12 cellular contexts compared by ENCODE assay signal in the genomic region with DNA sequence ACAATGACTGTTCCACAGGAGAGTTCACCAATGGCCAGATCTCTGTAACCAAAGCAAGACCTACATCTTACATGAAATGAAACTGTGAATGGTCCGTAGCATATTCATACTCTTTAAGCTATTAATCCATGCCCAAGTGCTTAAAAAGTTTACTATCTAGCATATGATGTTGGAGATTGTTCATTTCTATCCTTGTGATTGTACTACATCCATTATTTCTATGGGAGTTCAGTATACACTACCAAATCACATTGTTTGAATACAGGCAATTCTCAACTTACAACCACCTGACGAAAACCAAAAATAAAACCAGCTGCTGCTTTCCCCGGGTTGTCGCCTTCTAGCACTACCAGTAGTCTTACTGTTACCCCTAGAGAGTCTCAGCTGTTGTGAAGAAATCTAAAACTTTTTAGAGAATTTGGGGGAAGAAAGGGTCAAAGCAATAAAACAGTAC. TPM values are rescaled to one million over a fixed set of nuclear protein-coding genes. Genes with fewer than 3 reads are reported as not detected.
DNase-seq lines count a peak whose midpoint lies in the region; ATAC-seq and TF ChIP-seq lines count a peak whose summit lies in the region.
"Had no signal": no experiment of that assay in that cellular context is flagged by ENCODE, and none has a peak within 500 bp of the region (broad histone marks: within the 10 kb centered on the region; RNA-seq: fewer than 3 reads in every experiment).

No MANE protein-coding gene starts in this region.

- peaks cover 28% of the 10 kb centered on the region for H3K79me2 ChIP-seq in GM23338 (replicated peaks; ENCODE audit: insufficient read depth)

- H4K20me1 ChIP-seq in GM23338 (replicated peaks; ENCODE audit: insufficient read depth): no peaks in the 10 kb centered on the region

- TF ChIP-seq CTCF in GM23338 (conservative IDR thresholded peaks at IDR 0.05; ENCODE audit: low read depth in 2 of 2) (no peak), natural killer cell (IDR thresholded peaks at IDR 0.05) (no peak), thyroid gland (IDR thresholded peaks at IDR 0.05) (no peak)

- H2AFZ ChIP-seq in GM23338: no peak overlapping the region

- 89 to 94% methylated on average over 4 of the region's 4 CpGs for WGBS in thyroid gland, 2 donors

- H3F3A ChIP-seq in GM23338 (replicated peaks; ENCODE audit: low read depth): no peaks in the 10 kb centered on the region

- ATAC-seq in GM18907 (IDR thresholded peaks at IDR 0.05; ENCODE audit: unreplicated experiment) (peak; percentile 66), GM23338 (peak; percentile 21; the same call in 2 of the 3 replicates), natural killer cell (peak in 1 of 3 donors; percentile 36)
- ATAC-seq: foreskin keratinocyte had no signal

- peak overlapping the region; percentile 10; the same call in 1 of the 2 replicates for H3K27ac ChIP-seq in GM23338 (ENCODE audit: low read depth)
- H3K27ac ChIP-seq in KOPT-K1 (ENCODE audit: low read depth, low read length, poor library complexity, severe bottlenecking): peak overlapping the region; percentile 59
- H3K27ac ChIP-seq in thyroid gland: no peak overlapping the region
- H3K27ac ChIP-seq: foreskin keratinocyte, prostate gland, upper lobe of left lung had no signal

- H3K4me3 Mint-ChIP-seq in GM23338 (no peak overlapping the region), natural killer cell (peak overlapping the region; percentile 82)

- H3K4me1 ChIP-seq in GM23338 (ENCODE audit: insufficient read depth): peaks cover 20% of the 10 kb centered on the region
- H3K4me1 ChIP-seq in thyroid gland: peaks cover 6% of the 10 kb centered on the region in 2 donors
- H3K4me1 ChIP-seq: prostate gland had no signal

- no peak overlapping the region for H3K4me3 ChIP-seq in GM23338
- no peak overlapping the region for H3K4me3 ChIP-seq in thyroid gland (replicated peaks in 1 of 3)
- H3K4me3 ChIP-seq: prostate gland, upper lobe of left lung had no signal

- H3K9me2 ChIP-seq in GM23338 (ENCODE audit: insufficient read depth): no peaks in the 10 kb centered on the region

- H3K9me3 Mint-ChIP-seq in GM23338 (no peaks in the 10 kb centered on the region; the same call in 2 of the 3 replicates), natural killer cell (no peaks in the 10 kb centered on the region)

- intact Hi-C loops in natural killer cell (cut with micrococcal nuclease): no loop called here
- intact Hi-C loops in thyroid gland (cut with DNase I): no loop called here

- H3K36me3 ChIP-seq in GM23338 (ENCODE audit: insufficient read depth): no peaks in the 10 kb centered on the region
- no peaks in the 10 kb centered on the region for H3K36me3 ChIP-seq in KOPT-K1 (ENCODE audit: insufficient read depth, low read length)
- no peaks in the 10 kb centered on the region for H3K36me3 ChIP-seq in thyroid gland
- H3K36me3 ChIP-seq: prostate gland, upper lobe of left lung had no signal

- 0 out of 2 replicates have a peak overlapping the region, but pooled peaks have one; percentile 40 for H3K4me2 ChIP-seq in GM23338

- DNase-seq in GM23338 (ENCODE audit: low spot score) (no peak), natural killer cell (no peak), NOMO-1 (lab: John Stamatoyannopoulos, UW; ENCODE audit: unreplicated experiment in 2 of 2) (no peak), NCI-H226 (no peak), GM03348 (ENCODE audit: low spot score) (no peak), thyroid gland (no peak)
- DNase-seq: foreskin keratinocyte, GOT3, upper lobe of left lung had no signal

- H3K4me1 Mint-ChIP-seq in GM23338 (peaks cover 33% of the 10 kb centered on the region), natural killer cell (peaks cover 41 to 42% of the 10 kb centered on the region in 2 donors)

- H3K27ac Mint-ChIP-seq in GM23338 (no peak overlapping the region), natural killer cell (peak overlapping the region; percentile 86 to 91)

- no peaks in the 10 kb centered on the region for H3K27me3 Mint-ChIP-seq in GM23338 (ENCODE audit: insufficient read depth, low read depth, poor library complexity)
- no peaks in the 10 kb centered on the region for H3K27me3 Mint-ChIP-seq in natural killer cell (ENCODE audit: low read depth in 2 of 2)

- no peaks in the 10 kb centered on the region for H3K27me3 ChIP-seq in GM23338 (ENCODE audit: insufficient read depth)
- H3K27me3 ChIP-seq in thyroid gland: no peaks in the 10 kb centered on the region
- H3K27me3 ChIP-seq: foreskin keratinocyte, upper lobe of left lung had no signal

- TF ChIP-seq POLR2A in thyroid gland (IDR thresholded peaks at IDR 0.05): no peak

- H3K9me3 ChIP-seq in KOPT-K1 (ENCODE audit: insufficient read depth, low read length, poor library complexity, severe bottlenecking) (no peaks in the 10 kb centered on the region), thyroid gland (no peaks in the 10 kb centered on the region)
- H3K9me3 ChIP-seq: prostate gland, upper lobe of left lung had no signal

- H3K36me3 Mint-ChIP-seq in GM23338 (ENCODE audit: low read depth) (no peaks in the 10 kb centered on the region), natural killer cell (no peaks in the 10 kb centered on the region)

TF ChIP-seq in GM23338, 12 proteins besides CTCF, POLR2A, EP300 and RAD21 (continues in another document):
- TF ChIP-seq STAT1 (IDR thresholded peaks at IDR 0.05; ENCODE audit: unreplicated experiment) (no peak), ZNF114 (CRISPR knock-in tag; IDR thresholded peaks at IDR 0.05) (no peak), JUNB (IDR thresholded peaks at IDR 0.05; ENCODE audit: unreplicated experiment) (no peak), NANOG (IDR thresholded peaks at IDR 0.05; ENCODE audit: borderline replicate concordance) (no peak), POLR2AphosphoS5 (IDR thresholded peaks at IDR 0.05; ENCODE audit: low read depth) (no peak), EZH2phosphoT487 (IDR thresholded peaks at IDR 0.05; ENCODE audit: unreplicated experiment) (no peak), EZH2 (IDR thresholded peaks at IDR 0.05; ENCODE audit: low read depth, unreplicated experiment) (no peak)
- TF ChIP-seq, protein P1, sequence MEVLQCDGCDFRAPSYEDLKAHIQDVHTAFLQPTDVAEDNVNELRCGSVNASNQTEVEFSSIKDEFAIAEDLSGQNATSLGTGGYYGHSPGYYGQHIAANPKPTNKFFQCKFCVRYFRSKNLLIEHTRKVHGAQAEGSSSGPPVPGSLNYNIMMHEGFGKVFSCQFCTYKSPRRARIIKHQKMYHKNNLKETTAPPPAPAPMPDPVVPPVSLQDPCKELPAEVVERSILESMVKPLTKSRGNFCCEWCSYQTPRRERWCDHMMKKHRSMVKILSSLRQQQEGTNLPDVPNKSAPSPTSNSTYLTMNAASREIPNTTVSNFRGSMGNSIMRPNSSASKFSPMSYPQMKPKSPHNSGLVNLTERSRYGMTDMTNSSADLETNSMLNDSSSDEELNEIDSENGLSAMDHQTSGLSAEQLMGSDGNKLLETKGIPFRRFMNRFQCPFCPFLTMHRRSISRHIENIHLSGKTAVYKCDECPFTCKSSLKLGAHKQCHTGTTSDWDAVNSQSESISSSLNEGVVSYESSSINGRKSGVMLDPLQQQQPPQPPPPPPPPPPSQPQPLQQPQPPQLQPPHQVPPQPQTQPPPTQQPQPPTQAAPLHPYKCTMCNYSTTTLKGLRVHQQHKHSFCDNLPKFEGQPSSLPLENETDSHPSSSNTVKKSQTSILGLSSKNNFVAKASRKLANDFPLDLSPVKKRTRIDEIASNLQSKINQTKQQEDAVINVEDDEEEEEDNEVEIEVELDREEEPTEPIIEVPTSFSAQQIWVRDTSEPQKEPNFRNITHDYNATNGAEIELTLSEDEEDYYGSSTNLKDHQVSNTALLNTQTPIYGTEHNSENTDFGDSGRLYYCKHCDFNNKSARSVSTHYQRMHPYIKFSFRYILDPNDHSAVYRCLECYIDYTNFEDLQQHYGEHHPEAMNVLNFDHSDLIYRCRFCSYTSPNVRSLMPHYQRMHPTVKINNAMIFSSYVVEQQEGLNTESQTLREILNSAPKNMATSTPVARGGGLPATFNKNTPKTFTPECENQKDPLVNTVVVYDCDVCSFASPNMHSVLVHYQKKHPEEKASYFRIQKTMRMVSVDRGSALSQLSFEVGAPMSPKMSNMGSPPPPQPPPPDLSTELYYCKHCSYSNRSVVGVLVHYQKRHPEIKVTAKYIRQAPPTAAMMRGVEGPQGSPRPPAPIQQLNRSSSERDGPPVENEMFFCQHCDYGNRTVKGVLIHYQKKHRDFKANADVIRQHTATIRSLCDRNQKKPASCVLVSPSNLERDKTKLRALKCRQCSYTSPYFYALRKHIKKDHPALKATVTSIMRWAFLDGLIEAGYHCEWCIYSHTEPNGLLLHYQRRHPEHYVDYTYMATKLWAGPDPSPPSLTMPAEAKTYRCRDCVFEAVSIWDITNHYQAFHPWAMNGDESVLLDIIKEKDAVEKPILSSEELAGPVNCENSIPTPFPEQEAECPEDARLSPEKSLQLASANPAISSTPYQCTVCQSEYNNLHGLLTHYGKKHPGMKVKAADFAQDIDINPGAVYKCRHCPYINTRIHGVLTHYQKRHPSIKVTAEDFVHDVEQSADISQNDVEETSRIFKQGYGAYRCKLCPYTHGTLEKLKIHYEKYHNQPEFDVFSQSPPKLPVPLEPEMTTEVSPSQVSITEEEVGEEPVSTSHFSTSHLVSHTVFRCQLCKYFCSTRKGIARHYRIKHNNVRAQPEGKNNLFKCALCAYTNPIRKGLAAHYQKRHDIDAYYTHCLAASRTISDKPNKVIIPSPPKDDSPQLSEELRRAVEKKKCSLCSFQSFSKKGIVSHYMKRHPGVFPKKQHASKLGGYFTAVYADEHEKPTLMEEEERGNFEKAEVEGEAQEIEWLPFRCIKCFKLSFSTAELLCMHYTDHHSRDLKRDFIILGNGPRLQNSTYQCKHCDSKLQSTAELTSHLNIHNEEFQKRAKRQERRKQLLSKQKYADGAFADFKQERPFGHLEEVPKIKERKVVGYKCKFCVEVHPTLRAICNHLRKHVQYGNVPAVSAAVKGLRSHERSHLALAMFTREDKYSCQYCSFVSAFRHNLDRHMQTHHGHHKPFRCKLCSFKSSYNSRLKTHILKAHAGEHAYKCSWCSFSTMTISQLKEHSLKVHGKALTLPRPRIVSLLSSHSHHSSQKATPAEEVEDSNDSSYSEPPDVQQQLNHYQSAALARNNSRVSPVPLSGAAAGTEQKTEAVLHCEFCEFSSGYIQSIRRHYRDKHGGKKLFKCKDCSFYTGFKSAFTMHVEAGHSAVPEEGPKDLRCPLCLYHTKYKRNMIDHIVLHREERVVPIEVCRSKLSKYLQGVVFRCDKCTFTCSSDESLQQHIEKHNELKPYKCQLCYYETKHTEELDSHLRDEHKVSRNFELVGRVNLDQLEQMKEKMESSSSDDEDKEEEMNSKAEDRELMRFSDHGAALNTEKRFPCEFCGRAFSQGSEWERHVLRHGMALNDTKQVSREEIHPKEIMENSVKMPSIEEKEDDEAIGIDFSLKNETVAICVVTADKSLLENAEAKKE (CRISPR knock-in tag; IDR thresholded peaks at IDR 0.05): no peak

RNA-seq across cellular contexts. Expression of gene HIVEP2, which starts 37.9 kb away (rescaled TPM):
- 6.6 and 7.4 TPM in 2 replicates for total RNA-seq in GM23338 (2014; rRNA removed; shearing (Covaris generic))
- polyA plus RNA-seq in GM23338 (2016; fragmentation: Nextera tagmentation; extraction: Ambion mirVana): 1.5 and 1.6 TPM in 2 replicates
- 10 to 100 TPM; 14.6 to 21.6 (median 18.7) TPM for total RNA-seq in natural killer cell
- total RNA-seq in thyroid gland: 10 to 100 TPM; 23.3 to 41.8 (median 26.4) TPM

Comparison
In these comparisons a context has a peak if more than half of its experiments do, and no peak if none do; other contexts are left out.
1. H3K27ac ChIP-seq: peak in GM23338 (single experiment) and KOPT-K1 (single experiment); none in thyroid gland (0 of 3).